15 cellular contexts compared by ENCODE assay signal in the genomic region with DNA sequence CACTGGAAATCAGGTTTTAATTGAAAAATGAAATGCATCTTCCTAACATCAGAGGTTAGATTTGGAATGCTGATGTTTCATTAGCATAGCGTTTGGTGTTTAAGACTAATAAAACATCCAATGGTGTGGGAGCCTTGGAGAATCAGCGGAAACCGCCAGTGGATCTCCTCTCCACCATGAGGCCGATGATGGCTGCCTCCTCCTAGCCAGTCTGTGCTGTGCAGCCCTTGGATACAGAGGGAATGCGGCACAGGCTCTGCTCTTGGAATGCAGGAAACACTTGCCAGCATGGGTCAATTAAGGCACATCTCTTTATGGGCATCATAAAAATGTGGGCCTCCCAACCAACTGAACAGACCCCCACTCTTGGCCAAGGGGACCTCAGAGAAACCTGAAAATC.
A peak's percentile ranks its signal among the peaks of the same experiment; 100 is the strongest.
DNase-seq lines count a peak whose midpoint lies in the region; ATAC-seq lines count a peak whose summit lies in the region.
"Had no signal": no experiment of that assay in that cellular context is flagged by ENCODE, and none has a peak within 500 bp of the region (broad histone marks: within the 10 kb centered on the region; RNA-seq: fewer than 3 reads in every experiment).

No MANE protein-coding gene starts in this region.

- DNase-seq in cardiac septum (ENCODE audit: low spot score) (peak; percentile 46), right cardiac atrium (no peak), ecto neural progenitor cell (ENCODE audit: low spot score) (peak; percentile 16), left lobe of liver (ENCODE audit: low spot score) (peak; percentile 12)
- DNase-seq in activated CD4-positive, alpha-beta T cell treated with anti-CD3 and anti-CD28 coated beads, Interleukin-2, amount 50 U/mL, for 48 hours: no peak
- DNase-seq: 8988T; Calu3; CD8-positive, alpha-beta T cell; DMS79 treated with DMSO at 0.1 percent for 48 hours; GF-D8; HCEC 1CT; IMR-90 had no signal

- intact Hi-C loops in cardiac septum (cut with DNase I) (no loop called here), right cardiac atrium (cut with DNase I) (no loop called here)

- H3K27me3 ChIP-seq in right cardiac atrium (ENCODE audit: control insufficient read depth, insufficient read depth): no peaks in the 10 kb centered on the region
- H3K27me3 ChIP-seq: BLaER1 had no signal

- no peak overlapping the region for H3K4me3 ChIP-seq in right cardiac atrium (ENCODE audit: low read length)
- H3K4me3 ChIP-seq: BLaER1 had no signal

- peaks cover 3% of the 10 kb centered on the region for H3K9me3 ChIP-seq in right cardiac atrium (ENCODE audit: control insufficient read depth, low read length)

- ATAC-seq in right cardiac atrium (no peak), left lobe of liver (no peak), GM19324 (IDR thresholded peaks at IDR 0.05; ENCODE audit: low FRiP score, unreplicated experiment) (no peak), GM21367 (IDR thresholded peaks at IDR 0.05; ENCODE audit: unreplicated experiment) (no peak)
- ATAC-seq: CD8-positive, alpha-beta T cell had no signal

- H3K27ac ChIP-seq in right cardiac atrium (ENCODE audit: low read length): no peak overlapping the region
- H3K27ac ChIP-seq: BLaER1 had no signal

- 92% methylated on average over 5 of the region's 5 CpGs for WGBS in right cardiac atrium

- H3K4me1 ChIP-seq in right cardiac atrium (ENCODE audit: control insufficient read depth, insufficient read depth, low read length): no peaks in the 10 kb centered on the region
- H3K4me1 ChIP-seq: BLaER1 had no signal

Comparison
In these comparisons a context has a peak if more than half of its experiments do, and no peak if none do; other contexts are left out.
1. DNase-seq: peak in cardiac septum (single experiment), ecto neural progenitor cell (single experiment) and left lobe of liver (single experiment); none in right cardiac atrium (0 of 3) and activated CD4-positive, alpha-beta T cell treated with anti-CD3 and anti-CD28 coated beads, Interleukin-2, amount 50 U/mL, for 48 hours (0 of 2).